In genomic region chr6:37242429-37243052, GRCh38 we compare ENCODE assay signal across 1 cellular context.
TF ChIP-seq lines count a peak whose summit lies in the region.

No MANE protein-coding gene starts in this region.

TF ChIP-seq in K562, 482 proteins besides CTCF, POLR2A, EP300 and RAD21 (continued from another document and continues in another):
- TF ChIP-seq, protein P1, sequence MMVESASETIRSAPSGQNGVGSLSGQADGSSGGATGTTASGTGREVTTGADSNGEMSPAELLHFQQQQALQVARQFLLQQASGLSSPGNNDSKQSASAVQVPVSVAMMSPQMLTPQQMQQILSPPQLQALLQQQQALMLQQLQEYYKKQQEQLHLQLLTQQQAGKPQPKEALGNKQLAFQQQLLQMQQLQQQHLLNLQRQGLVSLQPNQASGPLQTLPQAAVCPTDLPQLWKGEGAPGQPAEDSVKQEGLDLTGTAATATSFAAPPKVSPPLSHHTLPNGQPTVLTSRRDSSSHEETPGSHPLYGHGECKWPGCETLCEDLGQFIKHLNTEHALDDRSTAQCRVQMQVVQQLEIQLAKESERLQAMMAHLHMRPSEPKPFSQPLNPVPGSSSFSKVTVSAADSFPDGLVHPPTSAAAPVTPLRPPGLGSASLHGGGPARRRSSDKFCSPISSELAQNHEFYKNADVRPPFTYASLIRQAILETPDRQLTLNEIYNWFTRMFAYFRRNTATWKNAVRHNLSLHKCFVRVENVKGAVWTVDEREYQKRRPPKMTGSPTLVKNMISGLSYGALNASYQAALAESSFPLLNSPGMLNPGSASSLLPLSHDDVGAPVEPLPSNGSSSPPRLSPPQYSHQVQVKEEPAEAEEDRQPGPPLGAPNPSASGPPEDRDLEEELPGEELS (CRISPR knock-in tag; IDR thresholded peaks at IDR 0.05; ENCODE audit: borderline replicate concordance) = no peak
- TF ChIP-seq HNRNPL (IDR thresholded peaks at IDR 0.05; ENCODE audit: low read depth, low read length) (no peak), MCM2 (IDR thresholded peaks at IDR 0.05; ENCODE audit: low read depth) (no peak), MCM3 (IDR thresholded peaks at IDR 0.05) (no peak), ZNF23 (CRISPR knock-in tag; IDR thresholded peaks at IDR 0.05) (0 out of 2 replicates have a peak, but pooled peaks have one; percentile 48), ERF (CRISPR knock-in tag; IDR thresholded peaks at IDR 0.05) (no peak), CC2D1A (IDR thresholded peaks at IDR 0.05) (no peak), ZKSCAN8 (CRISPR knock-in tag; IDR thresholded peaks at IDR 0.05) (no peak), ZFP36 (IDR thresholded peaks at IDR 0.05; ENCODE audit: low read depth, low read length, partially characterized antibody) (no peak), MXD1 (CRISPR knock-in tag; IDR thresholded peaks at IDR 0.05; ENCODE audit: borderline replicate concordance, poor library complexity, severe bottlenecking) (no peak), ZNF3 (CRISPR knock-in tag; IDR thresholded peaks at IDR 0.05) (no peak), FIP1L1 (IDR thresholded peaks at IDR 0.05; ENCODE audit: low read depth, low read length, poor library complexity, severe bottlenecking) (no peak), PCBP2 (IDR thresholded peaks at IDR 0.05; ENCODE audit: low read depth, low read length, poor library complexity, severe bottlenecking) (no peak), ELF4 (CRISPR knock-in tag; IDR thresholded peaks at IDR 0.05) (peak; percentile 59; the same call in 1 of the 2 replicates), NR2C2 (CRISPR knock-in tag; IDR thresholded peaks at IDR 0.05) (no peak), NR2C2 (tag; IDR thresholded peaks at IDR 0.05) (no peak; the same call in 1 of the 2 replicates), HMG20A (CRISPR knock-in tag; conservative IDR thresholded peaks at IDR 0.05) (no peak), ARID4B (CRISPR knock-in tag; IDR thresholded peaks at IDR 0.05) (no peak), VEZF1 (CRISPR knock-in tag; IDR thresholded peaks at IDR 0.05) (no peak), BCL6 (CRISPR knock-in tag; IDR thresholded peaks at IDR 0.05) (no peak), FOXJ2 (tag; IDR thresholded peaks at IDR 0.05) (0 out of 2 replicates have a peak, but pooled peaks have one; percentile 4), MEIS2 (IDR thresholded peaks at IDR 0.05; ENCODE audit: partially characterized antibody) (peak; percentile 96), CBX8 (IDR thresholded peaks at IDR 0.05; ENCODE audit: borderline replicate concordance, extremely low read depth, low read depth, low read length, poor library complexity, severe bottlenecking) (no peak), ZNF445 (CRISPR knock-in tag; IDR thresholded peaks at IDR 0.05; ENCODE audit: low read depth) (no peak), MCM5 (IDR thresholded peaks at IDR 0.05; ENCODE audit: low read depth) (no peak), ZC3H8 (IDR thresholded peaks at IDR 0.05) (no peak), ZNF146 (CRISPR knock-in tag; IDR thresholded peaks at IDR 0.05; ENCODE audit: unreplicated experiment) (no peak), POLR3A (IDR thresholded peaks at IDR 0.05; ENCODE audit: borderline replicate concordance, extremely low read depth, insufficient read depth, insufficient read length) (no peak), PHF20 (IDR thresholded peaks at IDR 0.05; ENCODE audit: partially characterized antibody) (no peak), ZNF507 (tag; conservative IDR thresholded peaks at IDR 0.05) (no peak), TBL1XR1 (IDR thresholded peaks at IDR 0.05; ENCODE audit: low read length in 2 of 2) (no peak), NEUROD1 (IDR thresholded peaks at IDR 0.05; ENCODE audit: borderline replicate concordance, low read depth, low read length, partially characterized antibody) (no peak), RBM25 (IDR thresholded peaks at IDR 0.05; ENCODE audit: low read depth, low read length, severe bottlenecking) (peak; percentile 19), STAT5B (CRISPR knock-in tag; IDR thresholded peaks at IDR 0.05) (no peak)
- TF ChIP-seq, protein P2, sequence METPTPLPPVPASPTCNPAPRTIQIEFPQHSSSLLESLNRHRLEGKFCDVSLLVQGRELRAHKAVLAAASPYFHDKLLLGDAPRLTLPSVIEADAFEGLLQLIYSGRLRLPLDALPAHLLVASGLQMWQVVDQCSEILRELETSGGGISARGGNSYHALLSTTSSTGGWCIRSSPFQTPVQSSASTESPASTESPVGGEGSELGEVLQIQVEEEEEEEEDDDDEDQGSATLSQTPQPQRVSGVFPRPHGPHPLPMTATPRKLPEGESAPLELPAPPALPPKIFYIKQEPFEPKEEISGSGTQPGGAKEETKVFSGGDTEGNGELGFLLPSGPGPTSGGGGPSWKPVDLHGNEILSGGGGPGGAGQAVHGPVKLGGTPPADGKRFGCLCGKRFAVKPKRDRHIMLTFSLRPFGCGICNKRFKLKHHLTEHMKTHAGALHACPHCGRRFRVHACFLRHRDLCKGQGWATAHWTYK (CRISPR knock-in tag; IDR thresholded peaks at IDR 0.05) = no peak
- TF ChIP-seq, protein P3, sequence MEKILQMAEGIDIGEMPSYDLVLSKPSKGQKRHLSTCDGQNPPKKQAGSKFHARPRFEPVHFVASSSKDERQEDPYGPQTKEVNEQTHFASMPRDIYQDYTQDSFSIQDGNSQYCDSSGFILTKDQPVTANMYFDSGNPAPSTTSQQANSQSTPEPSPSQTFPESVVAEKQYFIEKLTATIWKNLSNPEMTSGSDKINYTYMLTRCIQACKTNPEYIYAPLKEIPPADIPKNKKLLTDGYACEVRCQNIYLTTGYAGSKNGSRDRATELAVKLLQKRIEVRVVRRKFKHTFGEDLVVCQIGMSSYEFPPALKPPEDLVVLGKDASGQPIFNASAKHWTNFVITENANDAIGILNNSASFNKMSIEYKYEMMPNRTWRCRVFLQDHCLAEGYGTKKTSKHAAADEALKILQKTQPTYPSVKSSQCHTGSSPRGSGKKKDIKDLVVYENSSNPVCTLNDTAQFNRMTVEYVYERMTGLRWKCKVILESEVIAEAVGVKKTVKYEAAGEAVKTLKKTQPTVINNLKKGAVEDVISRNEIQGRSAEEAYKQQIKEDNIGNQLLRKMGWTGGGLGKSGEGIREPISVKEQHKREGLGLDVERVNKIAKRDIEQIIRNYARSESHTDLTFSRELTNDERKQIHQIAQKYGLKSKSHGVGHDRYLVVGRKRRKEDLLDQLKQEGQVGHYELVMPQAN (IDR thresholded peaks at IDR 0.05; ENCODE audit: borderline replicate concordance) = no peak
- TF ChIP-seq, protein P4, sequence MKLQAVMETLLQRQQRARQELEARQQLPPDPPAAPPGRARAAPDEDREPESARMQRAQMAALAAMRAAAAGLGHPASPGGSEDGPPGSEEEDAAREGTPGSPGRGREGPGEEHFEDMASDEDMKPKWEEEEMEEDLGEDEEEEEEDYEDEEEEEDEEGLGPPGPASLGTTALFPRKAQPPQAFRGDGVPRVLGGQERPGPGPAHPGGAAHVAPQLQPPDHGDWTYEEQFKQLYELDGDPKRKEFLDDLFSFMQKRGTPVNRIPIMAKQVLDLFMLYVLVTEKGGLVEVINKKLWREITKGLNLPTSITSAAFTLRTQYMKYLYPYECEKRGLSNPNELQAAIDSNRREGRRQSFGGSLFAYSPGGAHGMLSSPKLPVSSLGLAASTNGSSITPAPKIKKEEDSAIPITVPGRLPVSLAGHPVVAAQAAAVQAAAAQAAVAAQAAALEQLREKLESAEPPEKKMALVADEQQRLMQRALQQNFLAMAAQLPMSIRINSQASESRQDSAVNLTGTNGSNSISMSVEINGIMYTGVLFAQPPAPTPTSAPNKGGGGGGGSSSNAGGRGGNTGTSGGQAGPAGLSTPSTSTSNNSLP (IDR thresholded peaks at IDR 0.05; ENCODE audit: borderline replicate concordance, low read depth, low read length) = no peak
- TF ChIP-seq, protein P5, sequence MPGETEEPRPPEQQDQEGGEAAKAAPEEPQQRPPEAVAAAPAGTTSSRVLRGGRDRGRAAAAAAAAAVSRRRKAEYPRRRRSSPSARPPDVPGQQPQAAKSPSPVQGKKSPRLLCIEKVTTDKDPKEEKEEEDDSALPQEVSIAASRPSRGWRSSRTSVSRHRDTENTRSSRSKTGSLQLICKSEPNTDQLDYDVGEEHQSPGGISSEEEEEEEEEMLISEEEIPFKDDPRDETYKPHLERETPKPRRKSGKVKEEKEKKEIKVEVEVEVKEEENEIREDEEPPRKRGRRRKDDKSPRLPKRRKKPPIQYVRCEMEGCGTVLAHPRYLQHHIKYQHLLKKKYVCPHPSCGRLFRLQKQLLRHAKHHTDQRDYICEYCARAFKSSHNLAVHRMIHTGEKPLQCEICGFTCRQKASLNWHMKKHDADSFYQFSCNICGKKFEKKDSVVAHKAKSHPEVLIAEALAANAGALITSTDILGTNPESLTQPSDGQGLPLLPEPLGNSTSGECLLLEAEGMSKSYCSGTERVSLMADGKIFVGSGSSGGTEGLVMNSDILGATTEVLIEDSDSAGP (CRISPR knock-in tag; IDR thresholded peaks at IDR 0.05) = no peak
- TF ChIP-seq, protein P6, sequence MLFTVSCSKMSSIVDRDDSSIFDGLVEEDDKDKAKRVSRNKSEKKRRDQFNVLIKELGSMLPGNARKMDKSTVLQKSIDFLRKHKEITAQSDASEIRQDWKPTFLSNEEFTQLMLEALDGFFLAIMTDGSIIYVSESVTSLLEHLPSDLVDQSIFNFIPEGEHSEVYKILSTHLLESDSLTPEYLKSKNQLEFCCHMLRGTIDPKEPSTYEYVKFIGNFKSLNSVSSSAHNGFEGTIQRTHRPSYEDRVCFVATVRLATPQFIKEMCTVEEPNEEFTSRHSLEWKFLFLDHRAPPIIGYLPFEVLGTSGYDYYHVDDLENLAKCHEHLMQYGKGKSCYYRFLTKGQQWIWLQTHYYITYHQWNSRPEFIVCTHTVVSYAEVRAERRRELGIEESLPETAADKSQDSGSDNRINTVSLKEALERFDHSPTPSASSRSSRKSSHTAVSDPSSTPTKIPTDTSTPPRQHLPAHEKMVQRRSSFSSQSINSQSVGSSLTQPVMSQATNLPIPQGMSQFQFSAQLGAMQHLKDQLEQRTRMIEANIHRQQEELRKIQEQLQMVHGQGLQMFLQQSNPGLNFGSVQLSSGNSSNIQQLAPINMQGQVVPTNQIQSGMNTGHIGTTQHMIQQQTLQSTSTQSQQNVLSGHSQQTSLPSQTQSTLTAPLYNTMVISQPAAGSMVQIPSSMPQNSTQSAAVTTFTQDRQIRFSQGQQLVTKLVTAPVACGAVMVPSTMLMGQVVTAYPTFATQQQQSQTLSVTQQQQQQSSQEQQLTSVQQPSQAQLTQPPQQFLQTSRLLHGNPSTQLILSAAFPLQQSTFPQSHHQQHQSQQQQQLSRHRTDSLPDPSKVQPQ (CRISPR knock-in tag; IDR thresholded peaks at IDR 0.05; ENCODE audit: borderline replicate concordance) = 0 out of 2 replicates have a peak, but pooled peaks have one; percentile 23
- TF ChIP-seq, protein P7, sequence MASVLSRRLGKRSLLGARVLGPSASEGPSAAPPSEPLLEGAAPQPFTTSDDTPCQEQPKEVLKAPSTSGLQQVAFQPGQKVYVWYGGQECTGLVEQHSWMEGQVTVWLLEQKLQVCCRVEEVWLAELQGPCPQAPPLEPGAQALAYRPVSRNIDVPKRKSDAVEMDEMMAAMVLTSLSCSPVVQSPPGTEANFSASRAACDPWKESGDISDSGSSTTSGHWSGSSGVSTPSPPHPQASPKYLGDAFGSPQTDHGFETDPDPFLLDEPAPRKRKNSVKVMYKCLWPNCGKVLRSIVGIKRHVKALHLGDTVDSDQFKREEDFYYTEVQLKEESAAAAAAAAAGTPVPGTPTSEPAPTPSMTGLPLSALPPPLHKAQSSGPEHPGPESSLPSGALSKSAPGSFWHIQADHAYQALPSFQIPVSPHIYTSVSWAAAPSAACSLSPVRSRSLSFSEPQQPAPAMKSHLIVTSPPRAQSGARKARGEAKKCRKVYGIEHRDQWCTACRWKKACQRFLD (CRISPR knock-in tag; IDR thresholded peaks at IDR 0.05) = peak; percentile 87
- TF ChIP-seq, protein P8, sequence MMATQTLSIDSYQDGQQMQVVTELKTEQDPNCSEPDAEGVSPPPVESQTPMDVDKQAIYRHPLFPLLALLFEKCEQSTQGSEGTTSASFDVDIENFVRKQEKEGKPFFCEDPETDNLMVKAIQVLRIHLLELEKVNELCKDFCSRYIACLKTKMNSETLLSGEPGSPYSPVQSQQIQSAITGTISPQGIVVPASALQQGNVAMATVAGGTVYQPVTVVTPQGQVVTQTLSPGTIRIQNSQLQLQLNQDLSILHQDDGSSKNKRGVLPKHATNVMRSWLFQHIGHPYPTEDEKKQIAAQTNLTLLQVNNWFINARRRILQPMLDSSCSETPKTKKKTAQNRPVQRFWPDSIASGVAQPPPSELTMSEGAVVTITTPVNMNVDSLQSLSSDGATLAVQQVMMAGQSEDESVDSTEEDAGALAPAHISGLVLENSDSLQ (IDR thresholded peaks at IDR 0.05) = peak; percentile 89
